In the genomic region with DNA sequence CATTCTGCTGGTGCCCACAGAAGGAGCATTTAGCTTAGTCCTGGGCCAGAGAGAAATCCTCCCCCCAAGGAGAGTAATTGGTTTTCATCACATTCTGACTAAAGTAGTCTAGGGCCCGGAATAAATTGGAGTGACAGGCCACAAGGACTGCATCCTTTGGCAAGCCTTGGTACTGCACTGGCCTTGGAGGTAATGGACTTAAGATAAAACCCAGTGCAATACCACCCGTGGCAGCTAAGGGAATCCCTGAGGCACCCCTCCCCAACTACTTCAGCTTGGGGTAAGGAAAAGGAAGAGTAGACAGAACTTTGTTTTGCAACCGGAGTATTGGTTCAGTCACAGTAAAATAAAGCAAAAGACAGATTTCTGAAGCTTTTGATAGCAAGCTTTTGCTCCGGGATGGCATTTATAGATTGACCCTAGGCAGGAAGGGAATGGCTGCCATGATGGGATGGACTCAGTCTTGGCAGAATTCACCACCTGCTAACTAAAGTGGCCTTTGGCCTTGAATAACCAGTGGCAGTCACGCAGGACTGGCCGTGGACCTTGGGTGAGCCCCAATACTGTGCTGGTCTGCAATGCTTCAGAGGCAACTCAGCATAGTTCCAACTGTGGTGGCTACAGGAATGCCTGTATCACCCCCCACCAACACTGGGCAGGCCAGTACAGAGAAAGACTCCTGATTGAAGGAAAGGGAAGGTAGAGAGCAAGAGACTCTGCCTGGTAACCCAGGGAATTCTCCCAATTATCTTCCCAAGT, we compare ENCODE assay signal across 20 cellular contexts. TPM values are rescaled to one million over a fixed set of nuclear protein-coding genes. Genes with fewer than 3 reads are reported as not detected.
DNase-seq lines count a peak whose midpoint lies in the region; FAIRE-seq and TF ChIP-seq lines count a peak whose summit lies in the region.
"Had no signal": no experiment of that assay in that cellular context is flagged by ENCODE, and none has a peak within 500 bp of the region (broad histone marks: within the 10 kb centered on the region; RNA-seq: fewer than 3 reads in every experiment).

No MANE protein-coding gene starts in this region.

- no peak overlapping the region for H4K8ac ChIP-seq in H9 (replicated peaks; ENCODE audit: insufficient read length, low read depth, low read length)

- H3K79me2 ChIP-seq in H9 (ENCODE audit: insufficient read depth, low read length), result peaks cover 28% of the 10 kb centered on the region

- H4K91ac ChIP-seq in H9 (ENCODE audit: insufficient read length, low read depth, low read length), result no peak overlapping the region

- no CpG with 5 or more reads among the region's 6 CpGs for WGBS in H9 (ENCODE audit: extremely low coverage, insufficient read length, low lambda C conversion rate)
- WGBS in small intestine, 3 donors, result 87 to 89% (median 87%) methylated on average over 6 of the region's 6 CpGs

- FAIRE-seq in small intestine (lab: Jason Lieb, UNC), result no peak
- FAIRE-seq: D721Med had no signal

- H4K5ac ChIP-seq in H9 (ENCODE audit: insufficient read length, low read depth, low read length), result peak overlapping the region; percentile 93

- H3K4me1 Mint-ChIP-seq in H9, result peaks cover 18 to 29% of the 10 kb centered on the region in 2 experiments

- H2AK5ac ChIP-seq in H9 (ENCODE audit: insufficient read length, low read length), result no peak overlapping the region

- no peak overlapping the region for H3K4me3 Mint-ChIP-seq in H9
- H3K4me3 Mint-ChIP-seq: CD8-positive, alpha-beta T cell had no signal

- no peak overlapping the region for H3K23ac ChIP-seq in H9 (ENCODE audit: insufficient read length, low read depth, low read length)

- no peak overlapping the region for H3K18ac ChIP-seq in H9 (ENCODE audit: insufficient read length, low read depth, low read length)

- no peak overlapping the region for H2BK15ac ChIP-seq in H9 (ENCODE audit: low read depth, low read length)

- no peak overlapping the region for H2AFZ ChIP-seq in H9 (ENCODE audit: low read length)

- H3K56ac ChIP-seq in H9 (ENCODE audit: insufficient read length, low read depth, low read length), result no peak overlapping the region

- no peak overlapping the region for H3K14ac ChIP-seq in H9 (ENCODE audit: insufficient read depth, low read length)

- no peak overlapping the region for H2BK5ac ChIP-seq in H9 (ENCODE audit: insufficient read length, low read length)

- H3T11ph ChIP-seq in H9 (ENCODE audit: low read length), result no peak overlapping the region

- H3K27me3 ChIP-seq in H9 (ENCODE audit: insufficient read depth, low read length) (no peaks in the 10 kb centered on the region), small intestine (ENCODE audit: control insufficient read depth in 2 of 2, insufficient read depth in 2 of 2, low read length in 2 of 2) (no peaks in the 10 kb centered on the region)
- H3K27me3 ChIP-seq: BLaER1 treated with 17β-estradiol and CSF1 and Interleukin-3, amounts not matched to agents 10 nM and 100 nM had no signal

- H3K27ac ChIP-seq in H9 (ENCODE audit: insufficient read length, low read depth, low read length) (no peak overlapping the region), small intestine (ENCODE audit: low read depth in 1 of 2, low read length in 1 of 2) (no peak overlapping the region)
- H3K27ac ChIP-seq: BLaER1 treated with 17β-estradiol and CSF1 and Interleukin-3, amounts not matched to agents 10 nM and 100 nM had no signal

- H3K4me2 ChIP-seq in H9 (ENCODE audit: insufficient read depth, insufficient read length, low read length), result no peak overlapping the region
- H3K4me2 ChIP-seq: BLaER1 treated with 17β-estradiol and CSF1 and Interleukin-3, amounts not matched to agents 10 nM and 100 nM; SK-N-SH had no signal

- H3K4me1 ChIP-seq in H9 (ENCODE audit: insufficient read depth, low read length), result no peaks in the 10 kb centered on the region; the same call in 1 of the 2 replicates
- no peaks in the 10 kb centered on the region for H3K4me1 ChIP-seq in small intestine (ENCODE audit: control insufficient read depth in 2 of 2, insufficient read depth in 1 of 2, low read depth in 1 of 2, low read length in 1 of 2)
- H3K4me1 ChIP-seq: BLaER1 treated with 17β-estradiol and CSF1 and Interleukin-3, amounts not matched to agents 10 nM and 100 nM had no signal

- H3K23me2 ChIP-seq in H9 (ENCODE audit: insufficient read length, low read depth, low read length, poor library complexity, severe bottlenecking), result no peaks in the 10 kb centered on the region

- H2BK20ac ChIP-seq in H9 (ENCODE audit: low read depth, low read length, poor library complexity, severe bottlenecking), result no peak overlapping the region

- H3K4me3 ChIP-seq in choroid plexus epithelial cell (ENCODE audit: low read depth, low read length) (no peak overlapping the region), small intestine (ENCODE audit: low read depth in 1 of 2, low read length in 2 of 2) (no peak overlapping the region)
- H3K4me3 ChIP-seq: BLaER1 treated with 17β-estradiol and CSF1 and Interleukin-3, amounts not matched to agents 10 nM and 100 nM had no signal

- H2BK12ac ChIP-seq in H9 (ENCODE audit: insufficient read length, low read depth, low read length), result no peak overlapping the region

- peaks cover 31 to 59% (median 43%) of the 10 kb centered on the region in 3 experiments for H3K36me3 Mint-ChIP-seq in H9 (ENCODE audit: insufficient read depth in 1 of 3, low read depth in 3 of 3)

- H3K9ac ChIP-seq in H9 (ENCODE audit: extremely low read depth, insufficient read length, low read length), result no peak overlapping the region
- H3K9ac ChIP-seq: BLaER1 treated with 17β-estradiol and CSF1 and Interleukin-3, amounts not matched to agents 10 nM and 100 nM; SK-N-SH had no signal

- no peak overlapping the region for H2BK120ac ChIP-seq in H9 (ENCODE audit: low read depth, low read length, poor library complexity, severe bottlenecking)

- peaks cover 0 to 2% of the 10 kb centered on the region in 2 donors for H3K36me3 ChIP-seq in small intestine (ENCODE audit: control insufficient read depth in 2 of 2, insufficient read depth in 2 of 2, low read length in 2 of 2)

- TF ChIP-seq CTCF in H9 (conservative IDR thresholded peaks at IDR 0.05) (peak; percentile 44), choroid plexus epithelial cell (conservative IDR thresholded peaks at IDR 0.05; ENCODE audit: low read depth, low read length) (peak; percentile 1)

- no peaks in the 10 kb centered on the region for H3K9me3 ChIP-seq in H9 (ENCODE audit: control insufficient read depth, low read depth, low read length)
- H3K9me3 ChIP-seq in small intestine (ENCODE audit: control insufficient read depth, low read depth), result no peaks in the 10 kb centered on the region

- no peak overlapping the region; a peak in 1 of 7 replicates for H3K27ac Mint-ChIP-seq in H9
- H3K27ac Mint-ChIP-seq: CD8-positive, alpha-beta T cell had no signal

- H3K9me3 Mint-ChIP-seq in H9, result peaks cover 29 to 44% of the 10 kb centered on the region in 2 experiments

- H3K79me1 ChIP-seq in H9 (ENCODE audit: insufficient read depth, low read depth, low read length, poor library complexity, severe bottlenecking), result no peaks in the 10 kb centered on the region

- no peaks in the 10 kb centered on the region for H3K27me3 Mint-ChIP-seq in H9 (ENCODE audit: low read depth)

- H3K4ac ChIP-seq in H9 (ENCODE audit: low read depth, low read length), result no peak overlapping the region

- H4K20me1 ChIP-seq in H9 (ENCODE audit: control insufficient read depth, insufficient read depth, insufficient read length), result no peaks in the 10 kb centered on the region

- peak; percentile 40 for DNase-seq in H9
- DNase-seq in choroid plexus epithelial cell (ENCODE audit: low read depth), result no peak
- DNase-seq in iPS-NIHi7 (ENCODE audit: extremely low spot score), result peak; percentile 26
- DNase-seq in small intestine, result peak; percentile 6
- DNase-seq in stimulated activated CD4-positive, alpha-beta T cell treated with anti-CD3 and anti-CD28 coated beads, Interleukin-2, amount 100 ng/mL, for 24 hours, result no peak
- no peak for DNase-seq in NCI-H526 treated with DMSO at 0.1 percent for 48 hours (lab: John Stamatoyannopoulos, UW)
- DNase-seq in SKM-1 (lab: John Stamatoyannopoulos, UW; ENCODE audit: unreplicated experiment), result no peak
- DNase-seq: CD8-positive, alpha-beta T cell; DMS79; HCEC 1CT; KG1; NCI-H1105 treated with DMSO at 0.1 percent for 48 hours; NCI-H1694 treated with DMSO at 0.1 percent for 48 hours; NCI-H510A; NCI-H82; RPMI8226; SHP77 treated with DMSO at 0.1 percent for 48 hours; SK-N-SH had no signal

RNA-seq across cellular contexts. Expression of gene ORC4, which starts 14.1 kb away (rescaled TPM):
- 66.0 and 72.9 TPM in 2 replicates for total RNA-seq in H9 (2021)
- polyA plus RNA-seq in small intestine, result 10 to 100 TPM; 10.1 to 16.0 (median 11.1) TPM

RNA-seq across cellular contexts. Expression of gene MBD5, which starts 14.5 kb away (rescaled TPM):
- total RNA-seq in H9 (2021), result 22.1 and 23.1 TPM in 2 replicates
- 1 to 10 TPM; 2.7 to 6.2 (median 3.1) TPM for polyA plus RNA-seq in small intestine

Comparison
In these comparisons a context has a peak if more than half of its experiments do, and no peak if none do; other contexts are left out.
1. DNase-seq: peak in H9 (single experiment), iPS-NIHi7 (single experiment) and small intestine (single experiment); none in choroid plexus epithelial cell (single experiment), stimulated activated CD4-positive, alpha-beta T cell treated with anti-CD3 and anti-CD28 coated beads, Interleukin-2, amount 100 ng/mL, for 24 hours (0 of 2), NCI-H526 treated with DMSO at 0.1 percent for 48 hours (single experiment) and SKM-1 (single experiment).